8 cellular contexts compared by ENCODE assay signal in genomic region chr16:641326-642188, GRCh38. TPM values are rescaled to one million over a fixed set of nuclear protein-coding genes. Genes with fewer than 3 reads are reported as not detected.
A peak's percentile ranks its signal among the peaks of the same experiment; 100 is the strongest.
DNase-seq lines count a peak whose midpoint lies in the region; ATAC-seq and TF ChIP-seq lines count a peak whose summit lies in the region.

A gene with protein sequence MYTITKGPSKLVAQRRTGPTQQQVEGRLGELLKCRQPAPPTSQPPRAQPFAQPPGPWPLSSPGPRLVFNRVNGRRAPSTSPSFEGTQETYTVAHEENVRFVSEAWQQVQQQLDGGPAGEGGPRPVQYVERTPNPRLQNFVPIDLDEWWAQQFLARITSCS (plus strand): TSS chr16:641828. CDS start chr16:641992, 164 bp downstream.

- no peaks in the 10 kb centered on the region for H3K36me3 ChIP-seq in thyroid gland

- peak within 1 kb of the TSS; percentile 31 to 93 (median 64) for H3K4me3 ChIP-seq in thyroid gland (replicated peaks in 1 of 3)

- H3K27ac ChIP-seq in thyroid gland, result peak within 1 kb of the TSS; percentile 71 to 86 (median 83)

- TF ChIP-seq CTCF in omental fat pad (IDR thresholded peaks at IDR 0.05), result no peak
- TF ChIP-seq CTCF in thyroid gland (IDR thresholded peaks at IDR 0.05), result no peak

- peak within 1 kb of the TSS in 1 of 2 donors; percentile 29 for H3K27ac Mint-ChIP-seq in activated naive CD4-positive, alpha-beta T cell treated with anti-CD3 and anti-CD28 coated beads, Interleukin-2, amount 50 U/mL, for 72 hours

- DNase-seq in COLO829 (ENCODE audit: low spot score) (peak; percentile 67), KBM-7 (peak; percentile 86), SK-MEL-5 (ENCODE audit: low read depth, low spot score) (peak; percentile 71), glomerular visceral epithelial cell (ENCODE audit: extremely low spot score) (peak; percentile 75), omental fat pad (ENCODE audit: low spot score) (peak; percentile 52), thyroid gland (peak; percentile 91)
- peak; percentile 86 to 87 for DNase-seq in activated naive CD4-positive, alpha-beta T cell treated with anti-CD3 and anti-CD28 coated beads, Interleukin-2, amount 50 U/mL, for 72 hours (ENCODE audit: low spot score in 2 of 2)

- H3K36me3 Mint-ChIP-seq in activated naive CD4-positive, alpha-beta T cell treated with anti-CD3 and anti-CD28 coated beads, Interleukin-2, amount 50 U/mL, for 72 hours, result peaks cover 0 to 3% of the 10 kb centered on the region in 2 donors

- ATAC-seq in GM21381 (IDR thresholded peaks at IDR 0.05; ENCODE audit: unreplicated experiment) (peak; percentile 46), omental fat pad (ENCODE audit: low FRiP score) (peak; percentile 62)
- peak; percentile 73 for ATAC-seq in activated naive CD4-positive, alpha-beta T cell treated with anti-CD3 and anti-CD28 coated beads, Interleukin-2, amount 50 U/mL, for 72 hours

- H3K9me3 ChIP-seq in thyroid gland, result no peaks in the 10 kb centered on the region

- intact Hi-C loops in thyroid gland (cut with DNase I), result no loop called here

- H3K4me1 ChIP-seq in thyroid gland, result peaks cover 36 to 57% of the 10 kb centered on the region in 2 donors

- TF ChIP-seq POLR2A in thyroid gland (IDR thresholded peaks at IDR 0.05), result peak; percentile 2 to 73

- H3K9me3 Mint-ChIP-seq in activated naive CD4-positive, alpha-beta T cell treated with anti-CD3 and anti-CD28 coated beads, Interleukin-2, amount 50 U/mL, for 72 hours, result no peaks in the 10 kb centered on the region

- no peaks in the 10 kb centered on the region for H3K27me3 ChIP-seq in thyroid gland

- in situ Hi-C loops in KBM-7 (cut with MboI; ENCODE audit: low pct_unique_long_range_greater_than_20kb, low sequenced_read_pairs) (no loop called here), SK-MEL-5 (cut with HindIII; ENCODE audit: low pct_unique_long_range_greater_than_20kb, low sequenced_read_pairs) (no loop called here)

- no CpG with 5 or more reads among the region's 81 CpGs for WGBS in thyroid gland, 2 donors

RNA-seq across cellular contexts. Expression of the gene that starts here (rescaled TPM):
- total RNA-seq in SK-MEL-5 (2014; rRNA removed; shearing (Covaris generic)), result 34.4 and 37.8 TPM in 2 replicates
- polyA plus RNA-seq in SK-MEL-5 (2015; cell fraction: cytosol; rRNA removed), result 36.0 and 43.0 TPM in 2 replicates
- polyA plus RNA-seq in SK-MEL-5 (2015; cell fraction: nucleus; rRNA removed), result 60.3 and 75.1 TPM in 2 replicates
- 10 to 100 TPM; 33.7 to 52.0 TPM for total RNA-seq in activated naive CD4-positive, alpha-beta T cell treated with anti-CD3 and anti-CD28 coated beads, Interleukin-2, amount 50 U/mL, for 72 hours
- 10 to 100 TPM; 33.3 to 54.7 (median 41.3) TPM for total RNA-seq in omental fat pad
- 100 to 1,000 TPM in 1 of 4 donors, 10 to 100 TPM in 3; 61.3 to 124 (median 69.1) TPM for total RNA-seq in thyroid gland

Comparison
In these comparisons a context has a peak if more than half of its experiments do, and no peak if none do; other contexts are left out.
1. Peak in every context shown above with its lines: DNase-seq, ATAC-seq, H3K4me3 ChIP-seq and H3K27ac ChIP-seq.